ENCODE assay signal across 10 cellular contexts in genomic region chr10:21399392-21400015, GRCh38.
DNase-seq lines count a peak whose midpoint lies in the region; ATAC-seq and TF ChIP-seq lines count a peak whose summit lies in the region.
"Had no signal": no experiment of that assay in that cellular context is flagged by ENCODE, and none has a peak within 500 bp of the region (broad histone marks: within the 10 kb centered on the region; RNA-seq: fewer than 3 reads in every experiment).

No MANE protein-coding gene starts in this region.

- intact Hi-C loops in Panc1 (cut with micrococcal nuclease; ENCODE audit: unreplicated experiment), result no loop called here

- no peaks in the 10 kb centered on the region for H3K27me3 ChIP-seq in Panc1 (ENCODE audit: control insufficient read depth, insufficient read depth, low read length)

- in situ Hi-C loops in Panc1 (cut with HindIII; ENCODE audit: low pct_unique_long_range_greater_than_20kb, low sequenced_read_pairs), result no loop called here

- peaks cover 40% of the 10 kb centered on the region for H3K4me1 ChIP-seq in Panc1 (ENCODE audit: control insufficient read depth, insufficient read depth, low read length)

- H3K27ac ChIP-seq in Panc1 (ENCODE audit: low read length), result peak overlapping the region; percentile 91

- TF ChIP-seq CTCF in Panc1 (IDR thresholded peaks at IDR 0.05), result no peak
- no peak for TF ChIP-seq CTCF in fibroblast of pulmonary artery (IDR thresholded peaks at IDR 0.05; ENCODE audit: low read length, missing control alignments)

- POLR2A ChIA-PET in Panc1 (lab: Charles Lee), result interaction anchor here (0.6 kb wide), 1 partner anchor 9 kb away, joined by 8 read pairs; no protein-coding TSS in a partner anchor

- 0 out of 2 replicates have a peak, but pooled peaks cover 3% of the 10 kb centered on the region for H3K9me3 ChIP-seq in Panc1 (ENCODE audit: control insufficient read depth, insufficient read depth, low read depth, low read length)

- no peaks in the 10 kb centered on the region for H3K36me3 ChIP-seq in Panc1 (ENCODE audit: control insufficient read depth, insufficient read depth, low read length)

- DNase-seq in NCI-H2081 (lab: John Stamatoyannopoulos, UW), result peak; percentile 55 to 58
- no peak for DNase-seq in NCI-H2081 treated with DMSO at 0.1 percent for 48 hours (lab: John Stamatoyannopoulos, UW)
- no peak for DNase-seq in Panc1 (ENCODE audit: low read depth, low spot score)
- peak; percentile 95 for DNase-seq in fibroblast of pulmonary artery (ENCODE audit: low read depth)
- peak; percentile 54 for DNase-seq in stromal cell of bone marrow (ENCODE audit: low read depth)
- DNase-seq in NCI-H2171 (lab: John Stamatoyannopoulos, UW), result no peak
- DNase-seq: ACHN; activated CD4-positive, alpha-beta memory T cell treated with anti-CD3 and anti-CD28 coated beads, Interleukin-2, amount 10 ng/mL, durations not matched to agents 7 days and 5 days had no signal

- ATAC-seq in Panc1 (no peak), GM18502 (IDR thresholded peaks at IDR 0.05; ENCODE audit: poor library complexity, unreplicated experiment) (no peak), GM18505 (IDR thresholded peaks at IDR 0.05; ENCODE audit: unreplicated experiment) (no peak)

- BruUV-seq in Panc1 (replicated peaks; lab: Mats Ljungman, UMichigan), result no TSS peak

- no peak for TF ChIP-seq POLR2A in GM18505 (IDR thresholded peaks at IDR 0.05; ENCODE audit: borderline replicate concordance, extremely low read depth, insufficient read depth, insufficient read length)

- CTCF ChIA-PET in Panc1 (lab: Charles Lee), result no interaction called here

- H3K4me3 ChIP-seq in Panc1 (ENCODE audit: low read depth in 2 of 2, low read length in 2 of 2), result no peak overlapping the region
- H3K4me3 ChIP-seq in fibroblast of pulmonary artery (replicated peaks; ENCODE audit: low read depth, low read length), result no peak overlapping the region

Comparison
In these comparisons a context has a peak if more than half of its experiments do, and no peak if none do; other contexts are left out.
1. DNase-seq: peak in NCI-H2081 (2 of 2), fibroblast of pulmonary artery (single experiment) and stromal cell of bone marrow (single experiment); none in NCI-H2081 treated with DMSO at 0.1 percent for 48 hours (single experiment), Panc1 (single experiment) and NCI-H2171 (single experiment).